In genomic region chr3:38133557-38134405, GRCh38 we compare ENCODE assay signal across 10 cellular contexts. TPM values are rescaled to one million over a fixed set of nuclear protein-coding genes. Genes with fewer than 3 reads are reported as not detected.
DNase-seq lines count a peak whose midpoint lies in the region; ATAC-seq and TF ChIP-seq lines count a peak whose summit lies in the region.
"Had no signal": no experiment of that assay in that cellular context is flagged by ENCODE, and none has a peak within 500 bp of the region (broad histone marks: within the 10 kb centered on the region; RNA-seq: fewer than 3 reads in every experiment).

No MANE protein-coding gene starts in this region.

- CTCF ChIA-PET in CD8-positive, alpha-beta T cell (lab: Charles Lee), result interaction anchor here (0.7 to 1.3 kb wide), 2 partner anchors 16 to 213 kb away, joined by 3 read pairs; partner anchors contain the start of gene XYLB
- CTCF ChIA-PET in Panc1 (lab: Charles Lee), result no interaction called here

- POLR2A ChIA-PET in CD8-positive, alpha-beta T cell (lab: Charles Lee), result no interaction called here
- POLR2A ChIA-PET in Panc1 (lab: Charles Lee), result no interaction called here

- H3K4me3 ChIP-seq in CD8-positive, alpha-beta T cell (ENCODE audit: low read depth, low read length), result no peak overlapping the region
- H3K4me3 ChIP-seq in Panc1 (ENCODE audit: low read depth in 2 of 2, low read length in 2 of 2) (no peak overlapping the region), epithelial cell of proximal tubule (ENCODE audit: low read depth, low read length) (no peak overlapping the region), neutrophil (ENCODE audit: low read depth in 1 of 2, low read length in 1 of 2) (no peak overlapping the region)

- H3K9me3 Mint-ChIP-seq in CD8-positive, alpha-beta T cell, result no peaks in the 10 kb centered on the region

- peaks cover 26% of the 10 kb centered on the region for H3K4me1 ChIP-seq in CD8-positive, alpha-beta T cell (ENCODE audit: insufficient read depth, low read length)
- H3K4me1 ChIP-seq in Panc1 (ENCODE audit: control insufficient read depth, insufficient read depth, low read length) (peaks cover 5% of the 10 kb centered on the region), neutrophil (ENCODE audit: control insufficient read depth in 1 of 2, insufficient read depth in 1 of 2, low read depth in 1 of 2, low read length in 1 of 2) (peaks cover 47 to 55% of the 10 kb centered on the region in 2 experiments)

- H3K9me3 ChIP-seq in CD8-positive, alpha-beta T cell (ENCODE audit: low read length), result no peaks in the 10 kb centered on the region
- H3K9me3 ChIP-seq in Panc1 (ENCODE audit: control insufficient read depth, insufficient read depth, low read depth, low read length), result no peaks in the 10 kb centered on the region
- H3K9me3 ChIP-seq in neutrophil, result no peaks in the 10 kb centered on the region

- peaks cover 72% of the 10 kb centered on the region for H3K36me3 Mint-ChIP-seq in CD8-positive, alpha-beta T cell

- no peak for DNase-seq in CD8-positive, alpha-beta T cell
- DNase-seq in Panc1 (ENCODE audit: low read depth, low spot score), result no peak
- DNase-seq in epithelial cell of proximal tubule (ENCODE audit: low read depth), result peak; percentile 19
- no peak for DNase-seq in GM13976 (ENCODE audit: low spot score)
- DNase-seq: activated CD4-positive, alpha-beta T cell treated with anti-CD3 and anti-CD28 coated beads, Interleukin-2, amount 50 U/mL, for 48 hours; HCEC 1CT had no signal

- no peak for ATAC-seq in CD8-positive, alpha-beta T cell
- ATAC-seq in Panc1, result no peak
- ATAC-seq in GM21717 (IDR thresholded peaks at IDR 0.05; ENCODE audit: unreplicated experiment), result no peak
- no peak for ATAC-seq in GM19455 (IDR thresholded peaks at IDR 0.05; ENCODE audit: unreplicated experiment)
- no peak for ATAC-seq in GM19023 (IDR thresholded peaks at IDR 0.05; ENCODE audit: unreplicated experiment)

- no peak for TF ChIP-seq CTCF in CD8-positive, alpha-beta T cell (IDR thresholded peaks at IDR 0.05)
- no peak for TF ChIP-seq CTCF in Panc1 (IDR thresholded peaks at IDR 0.05)
- TF ChIP-seq CTCF in epithelial cell of proximal tubule (conservative IDR thresholded peaks at IDR 0.05; ENCODE audit: low read depth, low read length), result no peak
- TF ChIP-seq CTCF in neutrophil (IDR thresholded peaks at IDR 0.05), result no peak
- no peak for TF ChIP-seq CTCF in GM13976 (IDR thresholded peaks at IDR 0.05; ENCODE audit: borderline replicate concordance, control extremely low read depth, extremely low read depth, insufficient read depth, missing control alignments)

- no peaks in the 10 kb centered on the region for H3K27me3 ChIP-seq in CD8-positive, alpha-beta T cell (ENCODE audit: insufficient read depth, low read length)
- H3K27me3 ChIP-seq in Panc1 (ENCODE audit: control insufficient read depth, insufficient read depth, low read length) (no peaks in the 10 kb centered on the region), neutrophil (no peaks in the 10 kb centered on the region)

- intact Hi-C loops in CD8-positive, alpha-beta T cell (cut with DNase I, micrococcal nuclease), result loop anchor here (10.0 kb wide), 1 partner anchor 921 kb away; the partner anchor contains the start of genes SCN11A (in 2 of the 2) and WDR48 (in 2 of the 2)
- intact Hi-C loops in Panc1 (cut with micrococcal nuclease; ENCODE audit: unreplicated experiment), result no loop called here

- peak overlapping the region; percentile 60 for H3K27ac Mint-ChIP-seq in CD8-positive, alpha-beta T cell

- TSS peak; percentile 64 for BruUV-seq in Panc1 (replicated peaks; lab: Mats Ljungman, UMichigan)

- in situ Hi-C loops in Panc1 (cut with HindIII; ENCODE audit: low pct_unique_long_range_greater_than_20kb, low sequenced_read_pairs), result no loop called here
- in situ Hi-C loops in GM13976 (cut with MboI; ENCODE audit: low sequenced_read_pairs, unreplicated experiment), result loop anchor here (25.0 kb wide), 1 partner anchor 354 kb away; the partner anchor contains the start of gene EXOG

- H3K4me1 Mint-ChIP-seq in CD8-positive, alpha-beta T cell (ENCODE audit: low read depth), result peaks cover 54% of the 10 kb centered on the region

- H3K27ac ChIP-seq in CD8-positive, alpha-beta T cell (ENCODE audit: low read depth, low read length), result no peak overlapping the region
- H3K27ac ChIP-seq in Panc1 (ENCODE audit: low read length) (no peak overlapping the region), neutrophil (peak overlapping the region; percentile 39)

- H3K4me3 Mint-ChIP-seq in CD8-positive, alpha-beta T cell, result peak overlapping the region; percentile 36

- peaks cover 37% of the 10 kb centered on the region for H3K36me3 ChIP-seq in CD8-positive, alpha-beta T cell (ENCODE audit: insufficient read depth, low read length)
- H3K36me3 ChIP-seq in Panc1 (ENCODE audit: control insufficient read depth, insufficient read depth, low read length) (peaks cover 5% of the 10 kb centered on the region), neutrophil (peaks cover 67% of the 10 kb centered on the region)

- no peaks in the 10 kb centered on the region for H3K27me3 Mint-ChIP-seq in CD8-positive, alpha-beta T cell (ENCODE audit: low read depth)

RNA-seq across cellular contexts. Expression of gene ACAA1, which starts 3.1 kb away (rescaled TPM):
- total RNA-seq in CD8-positive, alpha-beta T cell, result 10 to 100 TPM; 49.4 to 49.9 TPM
- 52.0 TPM for total RNA-seq in Panc1 (2021; ENCODE audit: unreplicated experiment)
- 69.2 TPM for polyA plus RNA-seq in Panc1 (2012; ENCODE audit: insufficient read length)
- 37.8 and 56.9 TPM in 2 replicates for total RNA-seq in epithelial cell of proximal tubule

RNA-seq across cellular contexts. Expression of gene MYD88, which starts 4.7 kb away (rescaled TPM):
- 10 to 100 TPM; 32.2 to 32.7 TPM for total RNA-seq in CD8-positive, alpha-beta T cell
- total RNA-seq in Panc1 (2021; ENCODE audit: unreplicated experiment), result 32.7 TPM
- polyA plus RNA-seq in Panc1 (2012; ENCODE audit: insufficient read length), result 38.4 TPM
- 47.3 and 51.1 TPM in 2 replicates for total RNA-seq in epithelial cell of proximal tubule

RNA-seq across cellular contexts. Expression of gene OXSR1, which starts 31.6 kb away (rescaled TPM):
- 10 to 100 TPM; 45.4 to 45.6 TPM for total RNA-seq in CD8-positive, alpha-beta T cell
- total RNA-seq in Panc1 (2021; ENCODE audit: unreplicated experiment) (33.2 TPM), epithelial cell of proximal tubule (34.8 and 39.2 TPM in 2 replicates)
- polyA plus RNA-seq in Panc1 (2012; ENCODE audit: insufficient read length), result 20.4 TPM
